Comparison of ENCODE assay signal across 1 cellular context in the genomic region with DNA sequence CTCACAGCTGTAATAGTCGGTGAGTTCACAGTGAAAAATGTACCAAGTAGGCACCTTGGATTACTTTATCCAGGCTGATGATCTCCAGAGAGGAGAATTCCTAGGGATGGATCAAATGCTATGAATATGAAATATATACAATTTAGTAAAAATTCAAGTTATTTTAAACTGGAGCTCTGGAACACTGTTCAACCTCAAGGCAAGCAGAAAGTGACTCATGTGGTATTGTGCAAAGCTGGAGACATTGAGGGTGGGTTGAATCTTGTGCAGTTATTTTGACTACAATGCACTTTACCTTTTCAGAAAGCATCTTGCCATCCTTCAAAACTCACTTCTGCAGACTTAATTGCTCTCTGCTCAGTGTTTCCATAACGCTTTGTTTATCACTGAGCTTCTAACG.
TF ChIP-seq lines count a peak whose summit lies in the region.

No MANE protein-coding gene starts in this region.

TF ChIP-seq in IMR-90, 13 proteins besides CTCF, POLR2A, EP300 and RAD21 (continued from another document):
- no peak for TF ChIP-seq ELK1 (IDR thresholded peaks at IDR 0.05; ENCODE audit: borderline replicate concordance, low read depth, low read length)
TF ChIP-seq in IMR-90: peak in this region for 1.
